In the genomic region with DNA sequence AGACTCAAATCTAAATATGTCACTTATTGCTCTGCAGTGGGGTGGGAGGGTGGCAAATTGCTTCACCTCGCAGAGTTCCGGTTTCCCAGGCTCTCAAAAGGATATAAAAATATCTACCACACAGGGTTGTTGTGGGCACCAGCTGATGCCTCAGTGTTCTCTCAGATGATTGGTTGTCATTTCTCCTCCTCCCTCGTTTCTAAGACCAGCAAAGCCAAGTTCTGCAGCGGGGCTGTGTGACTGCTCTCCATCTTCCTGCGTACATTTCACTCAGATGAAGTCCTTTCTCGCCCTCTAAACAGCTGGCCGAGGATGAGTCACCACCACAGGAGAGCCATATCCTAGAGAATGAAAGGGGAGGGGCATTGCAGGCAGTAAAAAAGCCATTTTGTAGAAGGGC, we compare ENCODE assay signal across 11 cellular contexts. TPM values are rescaled to one million over a fixed set of nuclear protein-coding genes. Genes with fewer than 3 reads are reported as not detected.
A peak's percentile ranks its signal among the peaks of the same experiment; 100 is the strongest.
DNase-seq lines count a peak whose midpoint lies in the region; TF ChIP-seq lines count a peak whose summit lies in the region.
"Had no signal": no experiment of that assay in that cellular context is flagged by ENCODE, and none has a peak within 500 bp of the region (broad histone marks: within the 10 kb centered on the region; RNA-seq: fewer than 3 reads in every experiment).

No MANE protein-coding gene starts in this region.

- H3K27me3 Mint-ChIP-seq in CD4-positive, alpha-beta memory T cell, result peaks cover 11 to 13% of the 10 kb centered on the region in 2 donors
- H3K27me3 Mint-ChIP-seq in HFFc6 (ENCODE audit: insufficient read depth), result peaks cover 22% of the 10 kb centered on the region
- H3K27me3 Mint-ChIP-seq in activated T-helper 1 cell treated with anti-CD3 and anti-CD28 coated beads, Interleukin-12 subunit alpha, Interleukin-12 subunit beta, Interleukin-2, Interleukin-4 antibody, amounts not matched to agents 30 ng/mL and 10 ng/mL and 1 ng/mL, durations not matched to agents 14 hours and 24 hours and 36 hours (ENCODE audit: insufficient read depth), result peaks cover 6% of the 10 kb centered on the region

- no peak for DNase-seq in CD4-positive, alpha-beta memory T cell
- peak; percentile 41 for DNase-seq in HFFc6
- DNase-seq in SJSA1 (ENCODE audit: low read depth in 1 of 2, low spot score in 2 of 2), result peak; percentile 81 to 87
- DNase-seq in iPS-NIHi7 (ENCODE audit: extremely low spot score), result peak; percentile 28
- DNase-seq in NCI-H146 (lab: John Stamatoyannopoulos, UW), result no peak
- DNase-seq in activated T-helper 1 cell treated with anti-CD3 and anti-CD28 coated beads, Interleukin-12 subunit alpha, Interleukin-12 subunit beta, Interleukin-2, Interleukin-4 antibody, amounts not matched to agents 30 ng/mL and 10 ng/mL and 1 ng/mL, durations not matched to agents 14 hours and 24 hours and 36 hours (ENCODE audit: low spot score), result no peak
- DNase-seq in activated CD4-positive, alpha-beta T cell treated with anti-CD3 and anti-CD28 coated beads, Interleukin-2, amount 50 U/mL, for 48 hours, result no peak
- no peak for DNase-seq in NCI-H2081 treated with DMSO at 0.1 percent for 48 hours (lab: John Stamatoyannopoulos, UW)
- DNase-seq: T1000 had no signal

- H3K27ac ChIP-seq in CD4-positive, alpha-beta memory T cell (ENCODE audit: low read depth, low read length), result no peak overlapping the region
- H3K27ac ChIP-seq in SJSA1, result no peak overlapping the region

- no peak for TF ChIP-seq CTCF in HFFc6 (IDR thresholded peaks at IDR 0.05)

- peaks cover 2% of the 10 kb centered on the region for H3K4me1 ChIP-seq in CD4-positive, alpha-beta memory T cell (ENCODE audit: insufficient read depth, low read length)
- peaks cover 11% of the 10 kb centered on the region for H3K4me1 ChIP-seq in SJSA1 (replicated peaks)

- CTCF ChIA-PET in CD4-positive, alpha-beta memory T cell (lab: Charles Lee; ENCODE audit: partially characterized antibody), result interaction anchor here (1.3 kb wide), 1 partner anchor 43 kb away, joined by 3 read pairs; no protein-coding TSS in a partner anchor

- no peak overlapping the region for H3K27ac Mint-ChIP-seq in CD4-positive, alpha-beta memory T cell
- no peak overlapping the region for H3K27ac Mint-ChIP-seq in HFFc6
- no peak overlapping the region for H3K27ac Mint-ChIP-seq in activated T-helper 1 cell treated with anti-CD3 and anti-CD28 coated beads, Interleukin-12 subunit alpha, Interleukin-12 subunit beta, Interleukin-2, Interleukin-4 antibody, amounts not matched to agents 30 ng/mL and 10 ng/mL and 1 ng/mL, durations not matched to agents 14 hours and 24 hours and 36 hours
- H3K27ac Mint-ChIP-seq: dendritic cell treated with granulocyte-macrophage colony-stimulating factor and Interleukin-4, amounts not matched to agents 40 ng/mL and 50 ng/mL, for 4 days; natural killer cell treated with Interleukin-12 subunit alpha and Interleukin-12 subunit beta and Interleukin-15 and Interleukin-18, amount 100 ng/mL, for 72 hours had no signal

- H3K27me3 ChIP-seq in CD4-positive, alpha-beta memory T cell (ENCODE audit: insufficient read depth, low read length), result no peaks in the 10 kb centered on the region
- H3K27me3 ChIP-seq in SJSA1 (replicated peaks), result no peaks in the 10 kb centered on the region

- H3K36me3 Mint-ChIP-seq in CD4-positive, alpha-beta memory T cell, result no peaks in the 10 kb centered on the region
- no peaks in the 10 kb centered on the region for H3K36me3 Mint-ChIP-seq in HFFc6 (ENCODE audit: low read depth)
- no peaks in the 10 kb centered on the region for H3K36me3 Mint-ChIP-seq in activated T-helper 1 cell treated with anti-CD3 and anti-CD28 coated beads, Interleukin-12 subunit alpha, Interleukin-12 subunit beta, Interleukin-2, Interleukin-4 antibody, amounts not matched to agents 30 ng/mL and 10 ng/mL and 1 ng/mL, durations not matched to agents 14 hours and 24 hours and 36 hours (ENCODE audit: low read depth)
- H3K36me3 Mint-ChIP-seq: natural killer cell treated with Interleukin-12 subunit alpha and Interleukin-12 subunit beta and Interleukin-15 and Interleukin-18, amount 100 ng/mL, for 72 hours had no signal

- peak overlapping the region in 5 of 8 donors; percentile 2 to 66 (median 38) for H3K4me3 Mint-ChIP-seq in CD4-positive, alpha-beta memory T cell
- no peak overlapping the region; the same call in 1 of the 2 replicates for H3K4me3 Mint-ChIP-seq in HFFc6
- no peak overlapping the region for H3K4me3 Mint-ChIP-seq in activated T-helper 1 cell treated with anti-CD3 and anti-CD28 coated beads, Interleukin-12 subunit alpha, Interleukin-12 subunit beta, Interleukin-2, Interleukin-4 antibody, amounts not matched to agents 30 ng/mL and 10 ng/mL and 1 ng/mL, durations not matched to agents 14 hours and 24 hours and 36 hours
- H3K4me3 Mint-ChIP-seq: dendritic cell treated with granulocyte-macrophage colony-stimulating factor and Interleukin-4, amounts not matched to agents 40 ng/mL and 50 ng/mL, for 4 days; natural killer cell treated with Interleukin-12 subunit alpha and Interleukin-12 subunit beta and Interleukin-15 and Interleukin-18, amount 100 ng/mL, for 72 hours had no signal

- no peaks in the 10 kb centered on the region for H3K4me1 Mint-ChIP-seq in CD4-positive, alpha-beta memory T cell
- peaks cover 8% of the 10 kb centered on the region for H3K4me1 Mint-ChIP-seq in HFFc6 (ENCODE audit: low read depth)
- H3K4me1 Mint-ChIP-seq in activated T-helper 1 cell treated with anti-CD3 and anti-CD28 coated beads, Interleukin-12 subunit alpha, Interleukin-12 subunit beta, Interleukin-2, Interleukin-4 antibody, amounts not matched to agents 30 ng/mL and 10 ng/mL and 1 ng/mL, durations not matched to agents 14 hours and 24 hours and 36 hours (ENCODE audit: low read depth), result no peaks in the 10 kb centered on the region

- peaks cover 0 to 7% (median 0%) of the 10 kb centered on the region in 8 donors for H3K9me3 Mint-ChIP-seq in CD4-positive, alpha-beta memory T cell
- no peaks in the 10 kb centered on the region for H3K9me3 Mint-ChIP-seq in HFFc6
- H3K9me3 Mint-ChIP-seq in activated T-helper 1 cell treated with anti-CD3 and anti-CD28 coated beads, Interleukin-12 subunit alpha, Interleukin-12 subunit beta, Interleukin-2, Interleukin-4 antibody, amounts not matched to agents 30 ng/mL and 10 ng/mL and 1 ng/mL, durations not matched to agents 14 hours and 24 hours and 36 hours, result no peaks in the 10 kb centered on the region
- H3K9me3 Mint-ChIP-seq: dendritic cell treated with granulocyte-macrophage colony-stimulating factor and Interleukin-4, amounts not matched to agents 40 ng/mL and 50 ng/mL, for 4 days; natural killer cell treated with Interleukin-12 subunit alpha and Interleukin-12 subunit beta and Interleukin-15 and Interleukin-18, amount 100 ng/mL, for 72 hours had no signal

- H3K36me3 ChIP-seq in CD4-positive, alpha-beta memory T cell (ENCODE audit: insufficient read depth, low read length), result no peaks in the 10 kb centered on the region
- H3K36me3 ChIP-seq in SJSA1, result no peaks in the 10 kb centered on the region

- intact Hi-C loops in CD4-positive, alpha-beta memory T cell (cut with micrococcal nuclease), result no loop called here
- intact Hi-C loops in activated T-helper 1 cell treated with anti-CD3 and anti-CD28 coated beads, Interleukin-12 subunit alpha, Interleukin-12 subunit beta, Interleukin-2, Interleukin-4 antibody, amounts not matched to agents 30 ng/mL and 10 ng/mL and 1 ng/mL, durations not matched to agents 14 hours and 24 hours and 36 hours (cut with micrococcal nuclease), result no loop called here

- no peak overlapping the region for H3K4me3 ChIP-seq in CD4-positive, alpha-beta memory T cell (ENCODE audit: low read length in 2 of 2)
- H3K4me3 ChIP-seq in SJSA1, result 0 out of 2 replicates have a peak overlapping the region, but pooled peaks have one; percentile 1

- no peaks in the 10 kb centered on the region for H3K9me3 ChIP-seq in CD4-positive, alpha-beta memory T cell (ENCODE audit: control insufficient read depth in 1 of 2, low read length in 2 of 2)
- H3K9me3 ChIP-seq in SJSA1 (replicated peaks), result no peaks in the 10 kb centered on the region

- POLR2A ChIA-PET in CD4-positive, alpha-beta memory T cell (lab: Charles Lee; ENCODE audit: partially characterized antibody), result no interaction called here

RNA-seq across cellular contexts. Expression of a gene that starts 35.0 kb away (rescaled TPM):
- total RNA-seq in CD4-positive, alpha-beta memory T cell, result under 1 TPM in 1 of 2 experiments, not detected in 1; 0.17 TPM
- under 1 TPM in 1 of 2 donors, not detected in 1; 0.11 TPM for polyA plus RNA-seq in CD4-positive, alpha-beta memory T cell
- not detected for total RNA-seq in HFFc6 (2021; fragmentation: NEBNext Ultra II Directional; extraction: Animal tissue kit (Norgen Biotek cat#: 25700))
- not detected in 2 replicates for total RNA-seq in SJSA1 (2014; rRNA removed; shearing (Covaris generic))
- total RNA-seq in activated T-helper 1 cell treated with anti-CD3 and anti-CD28 coated beads, Interleukin-12 subunit alpha, Interleukin-12 subunit beta, Interleukin-2, Interleukin-4 antibody, amounts not matched to agents 30 ng/mL and 10 ng/mL and 1 ng/mL, durations not matched to agents 14 hours and 24 hours and 36 hours, result 0.05 TPM in 1 of 2 replicates, not detected in the other
- total RNA-seq: natural killer cell treated with Interleukin-12 subunit alpha and Interleukin-12 subunit beta and Interleukin-15 and Interleukin-18, amount 100 ng/mL, for 72 hours had no signal

Comparison
In these comparisons a context has a peak if more than half of its experiments do, and no peak if none do; other contexts are left out.
1. DNase-seq: peak in HFFc6 (single experiment), SJSA1 (2 of 2) and iPS-NIHi7 (single experiment); none in CD4-positive, alpha-beta memory T cell (0 of 5), NCI-H146 (single experiment), activated T-helper 1 cell treated with anti-CD3 and anti-CD28 coated beads, Interleukin-12 subunit alpha, Interleukin-12 subunit beta, Interleukin-2, Interleukin-4 antibody, amounts not matched to agents 30 ng/mL and 10 ng/mL and 1 ng/mL, durations not matched to agents 14 hours and 24 hours and 36 hours (single experiment), activated CD4-positive, alpha-beta T cell treated with anti-CD3 and anti-CD28 coated beads, Interleukin-2, amount 50 U/mL, for 48 hours (0 of 2) and NCI-H2081 treated with DMSO at 0.1 percent for 48 hours (single experiment).
2. H3K4me3 Mint-ChIP-seq: peak in CD4-positive, alpha-beta memory T cell (5 of 8); none in HFFc6 (single experiment) and activated T-helper 1 cell treated with anti-CD3 and anti-CD28 coated beads, Interleukin-12 subunit alpha, Interleukin-12 subunit beta, Interleukin-2, Interleukin-4 antibody, amounts not matched to agents 30 ng/mL and 10 ng/mL and 1 ng/mL, durations not matched to agents 14 hours and 24 hours and 36 hours (single experiment).